Comparison of ENCODE assay signal across 5 cellular contexts in genomic region chr14:85744573-85744972, GRCh38.
"Had no signal": no experiment of that assay in that cellular context is flagged by ENCODE, and none has a peak within 500 bp of the region (broad histone marks: within the 10 kb centered on the region; RNA-seq: fewer than 3 reads in every experiment).

No MANE protein-coding gene starts in this region.

- H3K27ac ChIP-seq: HL-60 had no signal

- DNase-seq: IMR-90, KBM-7, KG1 had no signal

- H3K4me3 ChIP-seq: K562 had no signal
